In genomic region chr11:117580866-117581265, GRCh38 we compare ENCODE assay signal across 19 cellular contexts.
"Had no signal": no experiment of that assay in that cellular context is flagged by ENCODE, and none has a peak within 500 bp of the region (broad histone marks: within the 10 kb centered on the region; RNA-seq: fewer than 3 reads in every experiment).

No MANE protein-coding gene starts in this region.

- H3K27me3 ChIP-seq: body of pancreas had no signal

- H3K27ac ChIP-seq: body of pancreas had no signal

- H3K27ac Mint-ChIP-seq: activated CD8-positive, alpha-beta T cell treated with anti-CD3 and anti-CD28 coated beads for 36 hours; activated naive CD4-positive, alpha-beta T cell treated with anti-CD3 and anti-CD28 coated beads, Interleukin-2, amount 50 U/mL, for 24 hours; activated T-cell treated with anti-CD3 and anti-CD28 coated beads, Interleukin-2, amount 50 U/mL, for 72 hours; activated T-helper 2 cell treated with anti-CD3 and anti-CD28 coated beads, Interferon-gamma antibody, Interleukin-2, Interleukin-4, amounts not matched to agents 10 μg/mL and 5 μg/mL and 100 μg/mL, durations not matched to agents 14 hours and 24 hours and 36 hours; T-helper 1 cell treated with Interleukin-12 subunit alpha and Interleukin-12 subunit beta and Interleukin-4 antibody, amounts not matched to agents 30 μg/mL and 1 μg/mL, for 36 hours had no signal

- H3K36me3 Mint-ChIP-seq: activated naive CD4-positive, alpha-beta T cell treated with anti-CD3 and anti-CD28 coated beads, Interleukin-2, amount 50 U/mL, for 24 hours had no signal

- H3K4me3 Mint-ChIP-seq: activated CD8-positive, alpha-beta T cell treated with anti-CD3 and anti-CD28 coated beads for 36 hours; activated naive CD4-positive, alpha-beta T cell treated with anti-CD3 and anti-CD28 coated beads, Interleukin-2, amount 50 U/mL, for 24 hours; activated T-cell treated with anti-CD3 and anti-CD28 coated beads, Interleukin-2, amount 50 U/mL, for 72 hours; central memory CD8-positive, alpha-beta T cell; T-helper 1 cell treated with Interleukin-12 subunit alpha and Interleukin-12 subunit beta and Interleukin-4 antibody, amounts not matched to agents 30 μg/mL and 1 μg/mL, for 36 hours had no signal

- H3K9me3 Mint-ChIP-seq: activated CD8-positive, alpha-beta T cell treated with anti-CD3 and anti-CD28 coated beads for 36 hours; activated naive CD4-positive, alpha-beta T cell treated with anti-CD3 and anti-CD28 coated beads, Interleukin-2, amount 50 U/mL, for 24 hours; activated T-cell treated with anti-CD3 and anti-CD28 coated beads, Interleukin-2, amount 50 U/mL, for 72 hours; activated T-helper 2 cell treated with anti-CD3 and anti-CD28 coated beads, Interferon-gamma antibody, Interleukin-2, Interleukin-4, amounts not matched to agents 10 μg/mL and 5 μg/mL and 100 μg/mL, durations not matched to agents 14 hours and 24 hours and 36 hours; central memory CD8-positive, alpha-beta T cell; T-helper 1 cell treated with Interleukin-12 subunit alpha and Interleukin-12 subunit beta and Interleukin-4 antibody, amounts not matched to agents 30 μg/mL and 1 μg/mL, for 36 hours had no signal

- DNase-seq: activated CD4-positive, alpha-beta T cell treated with anti-CD3 and anti-CD28 coated beads for 4 hours; activated CD8-positive, alpha-beta memory T cell treated with anti-CD3 and anti-CD28 coated beads, Interleukin-2, amount 50 U/mL, for 4 hours; activated CD8-positive, alpha-beta T cell treated with anti-CD3 and anti-CD28 coated beads for 36 hours; activated naive CD4-positive, alpha-beta T cell; activated T-cell treated with anti-CD3 and anti-CD28 coated beads, Interleukin-2, amount 50 U/mL, for 72 hours; aorta; body of pancreas; NCI-H1436; NCI-H187 treated with DMSO at 0.1 percent for 48 hours; NCI-H2107; NCI-H2171 treated with DMSO at 0.1 percent for 48 hours; NCI-H226; PC-3; SHP77 treated with DMSO at 0.1 percent for 48 hours had no signal

- ATAC-seq: activated CD4-positive, CD25-positive, alpha-beta regulatory T cell treated with anti-CD3 and anti-CD28 coated beads, Interleukin-2, amount 50 U/mL, for 24 hours; activated CD8-positive, alpha-beta T cell treated with anti-CD3 and anti-CD28 coated beads for 36 hours; activated T-cell treated with anti-CD3 and anti-CD28 coated beads, Interleukin-2, amount 50 U/mL, for 72 hours; body of pancreas; PC-3 had no signal

- H3K4me1 ChIP-seq: body of pancreas had no signal

- H3K4me1 Mint-ChIP-seq: activated naive CD4-positive, alpha-beta T cell treated with anti-CD3 and anti-CD28 coated beads, Interleukin-2, amount 50 U/mL, for 24 hours; central memory CD8-positive, alpha-beta T cell had no signal

- H3K4me3 ChIP-seq: body of pancreas had no signal

- H3K9me3 ChIP-seq: body of pancreas had no signal
